Comparison of ENCODE assay signal across 8 cellular contexts in genomic region chr7:25619963-25620799, GRCh38.
DNase-seq lines count a peak whose midpoint lies in the region; ATAC-seq and TF ChIP-seq lines count a peak whose summit lies in the region.

No MANE protein-coding gene starts in this region.

- H3K4me1 ChIP-seq in tibial nerve: peaks cover 0 to 26% (median 15%) of the 10 kb centered on the region in 4 donors

- peak; percentile 75 to 76 for TF ChIP-seq EP300 in tibial nerve (IDR thresholded peaks at IDR 0.05)

- H3K36me3 ChIP-seq in tibial nerve: no peaks in the 10 kb centered on the region

- H3K9me3 ChIP-seq in tibial nerve: no peaks in the 10 kb centered on the region

- H3K27me3 ChIP-seq in tibial nerve: no peaks in the 10 kb centered on the region

- 61 to 73% methylated on average over 8 of the region's 8 CpGs for WGBS in tibial nerve, 2 donors

- H3K36me3 Mint-ChIP-seq in activated naive CD4-positive, alpha-beta T cell treated with anti-CD3 and anti-CD28 coated beads for 36 hours (ENCODE audit: low read depth): no peaks in the 10 kb centered on the region
- peaks cover 0 to 3% of the 10 kb centered on the region in 2 donors for H3K36me3 Mint-ChIP-seq in activated T-cell treated with anti-CD3 and anti-CD28 coated beads, Interleukin-2, amount 50 U/mL, for 72 hours (ENCODE audit: insufficient read depth in 2 of 2)

- peaks cover 43% of the 10 kb centered on the region for H3K4me1 Mint-ChIP-seq in activated naive CD4-positive, alpha-beta T cell treated with anti-CD3 and anti-CD28 coated beads for 36 hours (ENCODE audit: low read depth)
- H3K4me1 Mint-ChIP-seq in activated T-cell treated with anti-CD3 and anti-CD28 coated beads, Interleukin-2, amount 50 U/mL, for 72 hours (ENCODE audit: low read depth): peaks cover 27% of the 10 kb centered on the region

- DNase-seq in activated naive CD4-positive, alpha-beta T cell treated with anti-CD3 and anti-CD28 coated beads for 36 hours: peak; percentile 31
- no peak for DNase-seq in activated naive CD4-positive, alpha-beta T cell treated with Interleukin-2 at 50 U/mL for 16 hours
- no peak for DNase-seq in activated T-cell treated with anti-CD3 and anti-CD28 coated beads, Interleukin-2, amount 50 U/mL, for 72 hours
- DNase-seq in inferior parietal cortex (ENCODE audit: extremely low spot score): peak; percentile 53
- DNase-seq in tibial nerve (ENCODE audit: low spot score in 2 of 2): peak in 1 of 2 donors; percentile 48
- no peak for DNase-seq in iPS-NIHi11 (ENCODE audit: low spot score)

- peak overlapping the region; percentile 71 for H3K27ac Mint-ChIP-seq in activated naive CD4-positive, alpha-beta T cell treated with anti-CD3 and anti-CD28 coated beads for 36 hours
- peak overlapping the region; percentile 64 for H3K27ac Mint-ChIP-seq in activated T-cell treated with anti-CD3 and anti-CD28 coated beads, Interleukin-2, amount 50 U/mL, for 72 hours

- no peaks in the 10 kb centered on the region for H3K27me3 Mint-ChIP-seq in activated naive CD4-positive, alpha-beta T cell treated with anti-CD3 and anti-CD28 coated beads for 36 hours (ENCODE audit: low read depth)
- H3K27me3 Mint-ChIP-seq in activated T-cell treated with anti-CD3 and anti-CD28 coated beads, Interleukin-2, amount 50 U/mL, for 72 hours (ENCODE audit: low read depth): no peaks in the 10 kb centered on the region

- peak overlapping the region; percentile 56 for H3K4me3 Mint-ChIP-seq in activated naive CD4-positive, alpha-beta T cell treated with anti-CD3 and anti-CD28 coated beads for 36 hours
- peak overlapping the region; percentile 48 to 52 for H3K4me3 Mint-ChIP-seq in activated T-cell treated with anti-CD3 and anti-CD28 coated beads, Interleukin-2, amount 50 U/mL, for 72 hours

- intact Hi-C loops in activated naive CD4-positive, alpha-beta T cell treated with anti-CD3 and anti-CD28 coated beads for 36 hours (cut with micrococcal nuclease): loop anchor here (5.0 kb wide), 1 partner anchor 232 kb away; no protein-coding TSS in a partner anchor

- no peak for TF ChIP-seq POLR2A in tibial nerve (IDR thresholded peaks at IDR 0.05)

- peak; percentile 50 to 60 for ATAC-seq in activated T-cell treated with anti-CD3 and anti-CD28 coated beads, Interleukin-2, amount 50 U/mL, for 72 hours (replicated peaks in 1 of 2)
- ATAC-seq in GM19023 (IDR thresholded peaks at IDR 0.05; ENCODE audit: unreplicated experiment) (no peak), GM21576 (IDR thresholded peaks at IDR 0.05; ENCODE audit: unreplicated experiment) (no peak)

- no peak for TF ChIP-seq CTCF in tibial nerve (IDR thresholded peaks at IDR 0.05)

- CTCF ChIA-PET in activated naive CD4-positive, alpha-beta T cell treated with anti-CD3 and anti-CD28 coated beads for 36 hours (lab: Charles Lee): interaction anchor here (0.8 to 1.0 kb wide), 3 partner anchors 232 to 360 kb away, joined by 3 read pairs; no protein-coding TSS in a partner anchor

- no peak overlapping the region for H3K4me3 ChIP-seq in tibial nerve

- H3K9me3 Mint-ChIP-seq in activated naive CD4-positive, alpha-beta T cell treated with anti-CD3 and anti-CD28 coated beads for 36 hours: no peaks in the 10 kb centered on the region
- peaks cover 3 to 4% of the 10 kb centered on the region in 2 donors for H3K9me3 Mint-ChIP-seq in activated T-cell treated with anti-CD3 and anti-CD28 coated beads, Interleukin-2, amount 50 U/mL, for 72 hours

- peak overlapping the region; percentile 33 to 78 (median 70) for H3K27ac ChIP-seq in tibial nerve

Comparison
In these comparisons a context has a peak if more than half of its experiments do, and no peak if none do; other contexts are left out.
1. DNase-seq: peak in activated naive CD4-positive, alpha-beta T cell treated with anti-CD3 and anti-CD28 coated beads for 36 hours (single experiment) and inferior parietal cortex (single experiment); none in activated naive CD4-positive, alpha-beta T cell treated with Interleukin-2 at 50 U/mL for 16 hours (single experiment), activated T-cell treated with anti-CD3 and anti-CD28 coated beads, Interleukin-2, amount 50 U/mL, for 72 hours (0 of 2) and iPS-NIHi11 (single experiment).
2. ATAC-seq: peak in activated T-cell treated with anti-CD3 and anti-CD28 coated beads, Interleukin-2, amount 50 U/mL, for 72 hours (2 of 2); none in GM19023 (single experiment) and GM21576 (single experiment).